In genomic region chr5:127934791-127935256, GRCh38 we compare ENCODE assay signal across 1 cellular context.
TF ChIP-seq lines count a peak whose summit lies in the region.

No MANE protein-coding gene starts in this region.

TF ChIP-seq in HepG2, 621 proteins besides CTCF, POLR2A, EP300 and RAD21 (continued from another document and continues in another):
- TF ChIP-seq, protein P1, sequence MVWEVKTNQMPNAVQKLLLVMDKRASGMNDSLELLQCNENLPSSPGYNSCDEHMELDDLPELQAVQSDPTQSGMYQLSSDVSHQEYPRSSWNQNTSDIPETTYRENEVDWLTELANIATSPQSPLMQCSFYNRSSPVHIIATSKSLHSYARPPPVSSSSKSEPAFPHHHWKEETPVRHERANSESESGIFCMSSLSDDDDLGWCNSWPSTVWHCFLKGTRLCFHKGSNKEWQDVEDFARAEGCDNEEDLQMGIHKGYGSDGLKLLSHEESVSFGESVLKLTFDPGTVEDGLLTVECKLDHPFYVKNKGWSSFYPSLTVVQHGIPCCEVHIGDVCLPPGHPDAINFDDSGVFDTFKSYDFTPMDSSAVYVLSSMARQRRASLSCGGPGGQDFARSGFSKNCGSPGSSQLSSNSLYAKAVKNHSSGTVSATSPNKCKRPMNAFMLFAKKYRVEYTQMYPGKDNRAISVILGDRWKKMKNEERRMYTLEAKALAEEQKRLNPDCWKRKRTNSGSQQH (CRISPR knock-in tag; IDR thresholded peaks at IDR 0.05; ENCODE audit: low read depth), result no peak
- TF ChIP-seq ZNF282 (IDR thresholded peaks at IDR 0.05; ENCODE audit: partially characterized antibody), result no peak
- TF ChIP-seq SRSF4 (IDR thresholded peaks at IDR 0.05; ENCODE audit: low read depth, low read length, poor library complexity, severe bottlenecking), result no peak
- no peak for TF ChIP-seq TIGD3 (CRISPR knock-in tag; IDR thresholded peaks at IDR 0.05; ENCODE audit: borderline replicate concordance)
- no peak for TF ChIP-seq NFE2L1 (CRISPR knock-in tag; IDR thresholded peaks at IDR 0.05; ENCODE audit: borderline replicate concordance)
- TF ChIP-seq ZNF616 (CRISPR knock-in tag; IDR thresholded peaks at IDR 0.05; ENCODE audit: low read depth), result no peak
- TF ChIP-seq MED13 (CRISPR knock-in tag; IDR thresholded peaks at IDR 0.05), result no peak
- no peak for TF ChIP-seq ZSCAN12 (CRISPR knock-in tag; IDR thresholded peaks at IDR 0.05)
- TF ChIP-seq MIER2 (CRISPR knock-in tag; IDR thresholded peaks at IDR 0.05), result no peak
- TF ChIP-seq, protein P2, sequence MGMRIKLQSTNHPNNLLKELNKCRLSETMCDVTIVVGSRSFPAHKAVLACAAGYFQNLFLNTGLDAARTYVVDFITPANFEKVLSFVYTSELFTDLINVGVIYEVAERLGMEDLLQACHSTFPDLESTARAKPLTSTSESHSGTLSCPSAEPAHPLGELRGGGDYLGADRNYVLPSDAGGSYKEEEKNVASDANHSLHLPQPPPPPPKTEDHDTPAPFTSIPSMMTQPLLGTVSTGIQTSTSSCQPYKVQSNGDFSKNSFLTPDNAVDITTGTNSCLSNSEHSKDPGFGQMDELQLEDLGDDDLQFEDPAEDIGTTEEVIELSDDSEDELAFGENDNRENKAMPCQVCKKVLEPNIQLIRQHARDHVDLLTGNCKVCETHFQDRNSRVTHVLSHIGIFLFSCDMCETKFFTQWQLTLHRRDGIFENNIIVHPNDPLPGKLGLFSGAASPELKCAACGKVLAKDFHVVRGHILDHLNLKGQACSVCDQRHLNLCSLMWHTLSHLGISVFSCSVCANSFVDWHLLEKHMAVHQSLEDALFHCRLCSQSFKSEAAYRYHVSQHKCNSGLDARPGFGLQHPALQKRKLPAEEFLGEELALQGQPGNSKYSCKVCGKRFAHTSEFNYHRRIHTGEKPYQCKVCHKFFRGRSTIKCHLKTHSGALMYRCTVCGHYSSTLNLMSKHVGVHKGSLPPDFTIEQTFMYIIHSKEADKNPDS (CRISPR knock-in tag; IDR thresholded peaks at IDR 0.05), result no peak
- TF ChIP-seq JARID2 (CRISPR knock-in tag; IDR thresholded peaks at IDR 0.05; ENCODE audit: insufficient replicate concordance), result no peak
- no peak for TF ChIP-seq ZNF292 (CRISPR knock-in tag; IDR thresholded peaks at IDR 0.05; ENCODE audit: borderline replicate concordance, low read depth)
- no peak for TF ChIP-seq ZIK1 (CRISPR knock-in tag; IDR thresholded peaks at IDR 0.05; ENCODE audit: borderline replicate concordance, low read depth)
- TF ChIP-seq U2AF2 (IDR thresholded peaks at IDR 0.05; ENCODE audit: low read depth, low read length), result no peak
- TF ChIP-seq PLRG1 (conservative IDR thresholded peaks at IDR 0.05), result no peak
- TF ChIP-seq, protein P3, sequence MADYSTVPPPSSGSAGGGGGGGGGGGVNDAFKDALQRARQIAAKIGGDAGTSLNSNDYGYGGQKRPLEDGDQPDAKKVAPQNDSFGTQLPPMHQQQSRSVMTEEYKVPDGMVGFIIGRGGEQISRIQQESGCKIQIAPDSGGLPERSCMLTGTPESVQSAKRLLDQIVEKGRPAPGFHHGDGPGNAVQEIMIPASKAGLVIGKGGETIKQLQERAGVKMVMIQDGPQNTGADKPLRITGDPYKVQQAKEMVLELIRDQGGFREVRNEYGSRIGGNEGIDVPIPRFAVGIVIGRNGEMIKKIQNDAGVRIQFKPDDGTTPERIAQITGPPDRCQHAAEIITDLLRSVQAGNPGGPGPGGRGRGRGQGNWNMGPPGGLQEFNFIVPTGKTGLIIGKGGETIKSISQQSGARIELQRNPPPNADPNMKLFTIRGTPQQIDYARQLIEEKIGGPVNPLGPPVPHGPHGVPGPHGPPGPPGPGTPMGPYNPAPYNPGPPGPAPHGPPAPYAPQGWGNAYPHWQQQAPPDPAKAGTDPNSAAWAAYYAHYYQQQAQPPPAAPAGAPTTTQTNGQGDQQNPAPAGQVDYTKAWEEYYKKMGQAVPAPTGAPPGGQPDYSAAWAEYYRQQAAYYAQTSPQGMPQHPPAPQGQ (CRISPR knock-in tag; IDR thresholded peaks at IDR 0.05; ENCODE audit: borderline replicate concordance), result no peak
- no peak for TF ChIP-seq PBX2 (CRISPR knock-in tag; IDR thresholded peaks at IDR 0.05)
- TF ChIP-seq GMEB1 (CRISPR knock-in tag; IDR thresholded peaks at IDR 0.05; ENCODE audit: borderline replicate concordance), result no peak
- TF ChIP-seq, protein P4, sequence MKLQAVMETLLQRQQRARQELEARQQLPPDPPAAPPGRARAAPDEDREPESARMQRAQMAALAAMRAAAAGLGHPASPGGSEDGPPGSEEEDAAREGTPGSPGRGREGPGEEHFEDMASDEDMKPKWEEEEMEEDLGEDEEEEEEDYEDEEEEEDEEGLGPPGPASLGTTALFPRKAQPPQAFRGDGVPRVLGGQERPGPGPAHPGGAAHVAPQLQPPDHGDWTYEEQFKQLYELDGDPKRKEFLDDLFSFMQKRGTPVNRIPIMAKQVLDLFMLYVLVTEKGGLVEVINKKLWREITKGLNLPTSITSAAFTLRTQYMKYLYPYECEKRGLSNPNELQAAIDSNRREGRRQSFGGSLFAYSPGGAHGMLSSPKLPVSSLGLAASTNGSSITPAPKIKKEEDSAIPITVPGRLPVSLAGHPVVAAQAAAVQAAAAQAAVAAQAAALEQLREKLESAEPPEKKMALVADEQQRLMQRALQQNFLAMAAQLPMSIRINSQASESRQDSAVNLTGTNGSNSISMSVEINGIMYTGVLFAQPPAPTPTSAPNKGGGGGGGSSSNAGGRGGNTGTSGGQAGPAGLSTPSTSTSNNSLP (IDR thresholded peaks at IDR 0.05; ENCODE audit: low read depth, low read length), result peak; percentile 92
- TF ChIP-seq, protein P5, sequence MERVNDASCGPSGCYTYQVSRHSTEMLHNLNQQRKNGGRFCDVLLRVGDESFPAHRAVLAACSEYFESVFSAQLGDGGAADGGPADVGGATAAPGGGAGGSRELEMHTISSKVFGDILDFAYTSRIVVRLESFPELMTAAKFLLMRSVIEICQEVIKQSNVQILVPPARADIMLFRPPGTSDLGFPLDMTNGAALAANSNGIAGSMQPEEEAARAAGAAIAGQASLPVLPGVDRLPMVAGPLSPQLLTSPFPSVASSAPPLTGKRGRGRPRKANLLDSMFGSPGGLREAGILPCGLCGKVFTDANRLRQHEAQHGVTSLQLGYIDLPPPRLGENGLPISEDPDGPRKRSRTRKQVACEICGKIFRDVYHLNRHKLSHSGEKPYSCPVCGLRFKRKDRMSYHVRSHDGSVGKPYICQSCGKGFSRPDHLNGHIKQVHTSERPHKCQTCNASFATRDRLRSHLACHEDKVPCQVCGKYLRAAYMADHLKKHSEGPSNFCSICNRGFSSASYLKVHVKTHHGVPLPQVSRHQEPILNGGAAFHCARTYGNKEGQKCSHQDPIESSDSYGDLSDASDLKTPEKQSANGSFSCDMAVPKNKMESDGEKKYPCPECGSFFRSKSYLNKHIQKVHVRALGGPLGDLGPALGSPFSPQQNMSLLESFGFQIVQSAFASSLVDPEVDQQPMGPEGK (CRISPR knock-in tag; IDR thresholded peaks at IDR 0.05), result no peak
- no peak for TF ChIP-seq AGO1 (IDR thresholded peaks at IDR 0.05; ENCODE audit: low read depth, low read length, poor library complexity, severe bottlenecking)
- peak; percentile 63; the same call in 1 of the 2 replicates for TF ChIP-seq RCOR2 (CRISPR knock-in tag; IDR thresholded peaks at IDR 0.05)
- peak; percentile 56; the same call in 1 of the 2 replicates for TF ChIP-seq KAT8 (CRISPR knock-in tag; IDR thresholded peaks at IDR 0.05)
- no peak for TF ChIP-seq ZNF138 (CRISPR knock-in tag; IDR thresholded peaks at IDR 0.05; ENCODE audit: low read depth)
- TF ChIP-seq ZNF850 (CRISPR knock-in tag; conservative IDR thresholded peaks at IDR 0.05), result no peak
- peak; percentile 75 for TF ChIP-seq SP5 (CRISPR knock-in tag; IDR thresholded peaks at IDR 0.05; ENCODE audit: borderline replicate concordance, low read depth)
- TF ChIP-seq SCMH1 (CRISPR knock-in tag; IDR thresholded peaks at IDR 0.05; ENCODE audit: borderline replicate concordance), result no peak
- TF ChIP-seq ZBTB10 (CRISPR knock-in tag; IDR thresholded peaks at IDR 0.05; ENCODE audit: borderline replicate concordance), result no peak
